Comparison of ENCODE assay signal across 16 cellular contexts in genomic region chr20:22744341-22745193, GRCh38.
"Had no signal": no experiment of that assay in that cellular context is flagged by ENCODE, and none has a peak within 500 bp of the region (broad histone marks: within the 10 kb centered on the region; RNA-seq: fewer than 3 reads in every experiment).

No MANE protein-coding gene starts in this region.

- H3K4me3 ChIP-seq: left lung, stomach had no signal

- FAIRE-seq: astrocyte, islet of Langerhans, urothelium cell line had no signal

- DNase-seq: activated CD4-positive, alpha-beta T cell treated with anti-CD3 and anti-CD28 coated beads for 1 hour; activated CD4-positive, alpha-beta T cell treated with anti-CD3 and anti-CD28 coated beads, Interleukin-2, amount 50 U/mL, for 48 hours; activated T-cell treated with anti-CD3 and anti-CD28 coated beads, Interleukin-2, amount 50 U/mL, for 48 hours; cortex of kidney; effector memory CD4-positive, alpha-beta T cell; left lung; mesenchymal stem cell; nucleus accumbens; stimulated activated CD4-positive, alpha-beta T cell treated with anti-CD3 and anti-CD28 coated beads, Interleukin-15, amount 100 ng/mL, for 24 hours; stimulated activated CD4-positive, alpha-beta T cell treated with anti-CD3 and anti-CD28 coated beads, Interleukin-4, amount 100 ng/mL, for 24 hours; stomach; T-helper 9 cell had no signal

- H3K27me3 ChIP-seq: left lung had no signal

- H3K27ac ChIP-seq: left lung, stomach had no signal

- H3K27me3 Mint-ChIP-seq: natural killer cell treated with Interleukin-12 subunit alpha and Interleukin-12 subunit beta and Interleukin-15 and Interleukin-18, amount 100 ng/mL, for 72 hours had no signal

- H3K36me3 ChIP-seq: left lung, stomach had no signal

- H3K4me1 ChIP-seq: left lung, stomach had no signal

- H3K4me3 Mint-ChIP-seq: natural killer cell treated with Interleukin-12 subunit alpha and Interleukin-12 subunit beta and Interleukin-15 and Interleukin-18, amount 100 ng/mL, for 72 hours had no signal

- H3K36me3 Mint-ChIP-seq: natural killer cell treated with Interleukin-12 subunit alpha and Interleukin-12 subunit beta and Interleukin-15 and Interleukin-18, amount 100 ng/mL, for 72 hours had no signal

- H3K9me3 Mint-ChIP-seq: natural killer cell treated with Interleukin-12 subunit alpha and Interleukin-12 subunit beta and Interleukin-15 and Interleukin-18, amount 100 ng/mL, for 72 hours had no signal

- H3K27ac Mint-ChIP-seq: natural killer cell treated with Interleukin-12 subunit alpha and Interleukin-12 subunit beta and Interleukin-15 and Interleukin-18, amount 100 ng/mL, for 72 hours had no signal
